In the genomic region with DNA sequence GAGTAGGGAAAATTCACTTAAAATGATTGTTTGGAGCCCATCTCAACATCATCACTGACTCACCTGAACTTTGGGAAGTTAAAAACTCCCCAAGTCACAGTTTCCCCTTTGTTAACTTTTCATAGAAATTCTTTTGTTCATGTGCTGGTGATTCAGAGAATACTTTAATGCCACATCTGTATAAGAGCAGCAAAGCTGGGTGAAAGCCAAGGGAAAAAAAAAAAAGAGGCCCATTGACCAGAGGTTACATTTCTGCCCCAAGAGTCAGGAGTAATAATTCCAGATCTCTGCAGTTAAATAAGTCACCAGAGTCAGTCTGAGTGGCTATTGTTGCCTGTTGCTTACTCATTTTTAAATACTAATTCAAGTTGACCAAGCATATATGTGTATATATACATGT, we compare ENCODE assay signal across 22 cellular contexts.
DNase-seq lines count a peak whose midpoint lies in the region; ATAC-seq, FAIRE-seq and TF ChIP-seq lines count a peak whose summit lies in the region.
"Had no signal": no experiment of that assay in that cellular context is flagged by ENCODE, and none has a peak within 500 bp of the region (broad histone marks: within the 10 kb centered on the region; RNA-seq: fewer than 3 reads in every experiment).

No MANE protein-coding gene starts in this region.

- no peak overlapping the region for H2AFZ ChIP-seq in astrocyte (ENCODE audit: low read depth, low read length)

- DNase-seq in HT1080 (ENCODE audit: low read depth) (peak; percentile 65), astrocyte (ENCODE audit: low read depth) (peak; percentile 60), fibroblast of mammary gland (ENCODE audit: low read depth) (peak; percentile 68), urothelium cell line (ENCODE audit: low spot score) (peak; percentile 30), osteocyte (ENCODE audit: extremely low spot score, unreplicated experiment) (no peak)
- DNase-seq: aorta; CD4-positive, alpha-beta memory T cell; effector CD8-positive, alpha-beta T cell; glutamatergic neuron; NCI-H1092 treated with DMSO at 0.1 percent for 48 hours; NCI-H2081; NCI-H82; SHP77; sigmoid colon had no signal

- no peaks in the 10 kb centered on the region for H3K79me2 ChIP-seq in astrocyte (ENCODE audit: insufficient read depth, low read length)

- H3K27me3 Mint-ChIP-seq in astrocyte (ENCODE audit: low read depth, unreplicated experiment) (no peaks in the 10 kb centered on the region), osteocyte (ENCODE audit: unreplicated experiment) (peaks cover 2% of the 10 kb centered on the region)

- H3K27ac ChIP-seq in astrocyte (ENCODE audit: low read depth, low read length) = no peak overlapping the region
- H3K27ac ChIP-seq: esophagus muscularis mucosa, sigmoid colon, tibial nerve had no signal

- FAIRE-seq in astrocyte (lab: Jason Lieb, UNC) (no peak), urothelium cell line (lab: Jason Lieb, UNC) (no peak)
- FAIRE-seq: HepG2 had no signal

- H3K4me3 Mint-ChIP-seq in astrocyte (ENCODE audit: unreplicated experiment) = no peak overlapping the region
- no peak overlapping the region for H3K4me3 Mint-ChIP-seq in osteocyte (ENCODE audit: unreplicated experiment)
- H3K4me3 Mint-ChIP-seq: CD4-positive, alpha-beta memory T cell; neural crest cell; WTC11 had no signal

- no peaks in the 10 kb centered on the region for H3K27me3 ChIP-seq in astrocyte (ENCODE audit: insufficient read depth, low read length)
- H3K27me3 ChIP-seq: esophagus muscularis mucosa, sigmoid colon, tibial nerve had no signal

- no peak overlapping the region for H3K9ac ChIP-seq in astrocyte (ENCODE audit: low read length)

- H3K4me1 Mint-ChIP-seq in astrocyte (ENCODE audit: low read depth, unreplicated experiment) = peaks cover 14% of the 10 kb centered on the region
- peaks cover 12% of the 10 kb centered on the region for H3K4me1 Mint-ChIP-seq in osteocyte (ENCODE audit: unreplicated experiment)
- H3K4me1 Mint-ChIP-seq: CD4-positive, alpha-beta memory T cell; WTC11 had no signal

- H3K36me3 Mint-ChIP-seq in astrocyte (ENCODE audit: low read depth, unreplicated experiment) (no peaks in the 10 kb centered on the region), osteocyte (ENCODE audit: unreplicated experiment) (no peaks in the 10 kb centered on the region)
- H3K36me3 Mint-ChIP-seq: activated naive CD4-positive, alpha-beta T cell treated with anti-CD3 and anti-CD28 coated beads, Interleukin-2, amount 50 U/mL, for 72 hours; CD4-positive, alpha-beta memory T cell; WTC11 had no signal

- H3K27ac Mint-ChIP-seq in astrocyte (ENCODE audit: unreplicated experiment) = no peak overlapping the region
- H3K27ac Mint-ChIP-seq in osteocyte (ENCODE audit: unreplicated experiment) = no peak overlapping the region
- H3K27ac Mint-ChIP-seq: activated naive CD4-positive, alpha-beta T cell treated with anti-CD3 and anti-CD28 coated beads, Interleukin-2, amount 50 U/mL, for 72 hours; CD4-positive, alpha-beta memory T cell; WTC11 had no signal

- H3K36me3 ChIP-seq in astrocyte (ENCODE audit: insufficient read depth, low read length) = no peaks in the 10 kb centered on the region
- H3K36me3 ChIP-seq: esophagus muscularis mucosa, sigmoid colon, tibial nerve had no signal

- TF ChIP-seq CTCF in astrocyte (IDR thresholded peaks at IDR 0.05; ENCODE audit: insufficient read depth, low read depth, low read length) (no peak), fibroblast of mammary gland (conservative IDR thresholded peaks at IDR 0.05; ENCODE audit: control insufficient read depth, insufficient read depth, low read depth, low read length) (no peak), osteocyte (IDR thresholded peaks at IDR 0.05) (no peak)

- H3K9me3 ChIP-seq in astrocyte (ENCODE audit: insufficient read depth, low read depth, low read length) = no peaks in the 10 kb centered on the region
- H3K9me3 ChIP-seq: esophagus muscularis mucosa, sigmoid colon had no signal

- no peaks in the 10 kb centered on the region for H4K20me1 ChIP-seq in astrocyte (ENCODE audit: insufficient read depth, low read length)

- no peaks in the 10 kb centered on the region for H3K4me1 ChIP-seq in astrocyte (ENCODE audit: insufficient read depth, low read length)
- H3K4me1 ChIP-seq: esophagus muscularis mucosa, sigmoid colon, tibial nerve had no signal

- H3K4me3 ChIP-seq in astrocyte (ENCODE audit: insufficient read depth, low read depth, low read length) (no peak overlapping the region), fibroblast of mammary gland (ENCODE audit: control insufficient read depth, low read depth, low read length) (no peak overlapping the region)
- H3K4me3 ChIP-seq: esophagus muscularis mucosa, sigmoid colon, tibial nerve had no signal

- no peak for ATAC-seq in HG03175 (IDR thresholded peaks at IDR 0.05; ENCODE audit: unreplicated experiment)
- no peak for ATAC-seq in HG02678 (IDR thresholded peaks at IDR 0.05; ENCODE audit: unreplicated experiment)
- ATAC-seq: activated naive CD4-positive, alpha-beta T cell treated with anti-CD3 and anti-CD28 coated beads, Interleukin-2, amount 50 U/mL, for 72 hours; HepG2; WTC11 had no signal

- no peaks in the 10 kb centered on the region for H3K9me3 Mint-ChIP-seq in astrocyte (ENCODE audit: unreplicated experiment)
- no peaks in the 10 kb centered on the region for H3K9me3 Mint-ChIP-seq in osteocyte (ENCODE audit: unreplicated experiment)
- H3K9me3 Mint-ChIP-seq: activated naive CD4-positive, alpha-beta T cell treated with anti-CD3 and anti-CD28 coated beads, Interleukin-2, amount 50 U/mL, for 72 hours had no signal

- no peak overlapping the region for H3K4me2 ChIP-seq in astrocyte (ENCODE audit: low read length)
